ENCODE assay signal across 14 cellular contexts in genomic region chr3:176920806-176921205, GRCh38.
DNase-seq lines count a peak whose midpoint lies in the region; FAIRE-seq lines count a peak whose summit lies in the region.
"Had no signal": no experiment of that assay in that cellular context is flagged by ENCODE, and none has a peak within 500 bp of the region (broad histone marks: within the 10 kb centered on the region; RNA-seq: fewer than 3 reads in every experiment).

No MANE protein-coding gene starts in this region.

- peak overlapping the region; percentile 16 for H3K4me2 ChIP-seq in skeletal muscle satellite cell (ENCODE audit: low read length)
- H3K4me2 ChIP-seq: KMS-11 had no signal

- peak overlapping the region; percentile 5 for H3K4me3 ChIP-seq in skeletal muscle satellite cell (ENCODE audit: low read length)
- H3K4me3 ChIP-seq: HAP-1, right atrium auricular region, SK-N-MC had no signal

- no peaks in the 10 kb centered on the region for H3K9me3 ChIP-seq in skeletal muscle satellite cell (replicated peaks; ENCODE audit: low read length)
- H3K9me3 ChIP-seq: HAP-1, right atrium auricular region had no signal

- DNase-seq in NCI-H1105 (lab: John Stamatoyannopoulos, UW), result peak; percentile 82
- peak; percentile 93 for DNase-seq in NCI-H69 (lab: John Stamatoyannopoulos, UW)
- DNase-seq in DMS114 treated with DMSO at 0.1 percent for 48 hours (lab: John Stamatoyannopoulos, UW; ENCODE audit: unreplicated experiment), result no peak
- DNase-seq in DMS 273 treated with DMSO at 0.1 percent for 48 hours (lab: John Stamatoyannopoulos, UW), result no peak
- DNase-seq in stimulated activated CD4-positive, alpha-beta T cell treated with anti-CD3 and anti-CD28 coated beads, Interleukin-4, amount 100 ng/mL, for 24 hours, result no peak
- no peak for DNase-seq in GF-D8 (lab: John Stamatoyannopoulos, UW)
- DNase-seq: activated T-cell treated with anti-CD3 and anti-CD28 coated beads for 4 hours; effector CD4-positive, alpha-beta T cell had no signal

- no peaks in the 10 kb centered on the region for H3K36me3 ChIP-seq in skeletal muscle satellite cell (ENCODE audit: insufficient read depth, low read length)
- H3K36me3 ChIP-seq: HAP-1, right atrium auricular region had no signal

- H3K27me3 ChIP-seq in skeletal muscle satellite cell (ENCODE audit: control insufficient read depth, insufficient read depth, low read length), result no peaks in the 10 kb centered on the region
- H3K27me3 ChIP-seq: right atrium auricular region had no signal

- H3K9ac ChIP-seq in skeletal muscle satellite cell (ENCODE audit: low read depth, low read length), result peak overlapping the region; percentile 11
- H3K9ac ChIP-seq: KMS-11 had no signal

- FAIRE-seq in islet of Langerhans (lab: Jason Lieb, UNC), result peak; percentile 100

- peaks cover 14% of the 10 kb centered on the region for H3K4me1 ChIP-seq in skeletal muscle satellite cell (ENCODE audit: control insufficient read depth, insufficient read depth, low read length)
- H3K4me1 ChIP-seq: right atrium auricular region had no signal

Comparison
In these comparisons a context has a peak if more than half of its experiments do, and no peak if none do; other contexts are left out.
1. DNase-seq: peak in NCI-H1105 (single experiment) and NCI-H69 (single experiment); none in DMS114 treated with DMSO at 0.1 percent for 48 hours (single experiment), DMS 273 treated with DMSO at 0.1 percent for 48 hours (single experiment), stimulated activated CD4-positive, alpha-beta T cell treated with anti-CD3 and anti-CD28 coated beads, Interleukin-4, amount 100 ng/mL, for 24 hours (single experiment) and GF-D8 (single experiment).